8 cellular contexts compared by ENCODE assay signal in genomic region chr1:29120955-29121485, GRCh38. TPM values are rescaled to one million over a fixed set of nuclear protein-coding genes. Genes with fewer than 3 reads are reported as not detected.
DNase-seq lines count a peak whose midpoint lies in the region; ATAC-seq and TF ChIP-seq lines count a peak whose summit lies in the region.

No MANE protein-coding gene starts in this region.

- intact Hi-C loops in activated B cell treated with CpG ODN at 0.5 μM for 24 hours (cut with micrococcal nuclease) (loop anchor here (1.0 kb wide), 2 partner anchors 82 to 239 kb away; no protein-coding TSS in a partner anchor), mucosa of descending colon (cut with DNase I, micrococcal nuclease) (loop anchor here in 1 of 2 donors (10.0 kb wide), 1 partner anchor 54 kb away; no protein-coding TSS in a partner anchor)

- H3K36me3 ChIP-seq in mucosa of descending colon (ENCODE audit: low read depth) = no peaks in the 10 kb centered on the region

- DNase-seq in AG08395 (ENCODE audit: low spot score) = peak; percentile 28
- DNase-seq in HUDEP-2 (lab: John Stamatoyannopoulos, UW; ENCODE audit: unreplicated experiment in 76 of 76) = peak in 63 of 76 experiments; percentile 3 to 79 (median 53)
- peak; percentile 60 for DNase-seq in activated B cell treated with CpG ODN at 0.5 μM for 24 hours
- peak; percentile 47 for DNase-seq in choroid plexus epithelial cell (ENCODE audit: low read depth)
- peak; percentile 66 to 75 (median 67) for DNase-seq in mucosa of descending colon
- peak; percentile 31 to 57 (median 44) for DNase-seq in stimulated activated naive CD4-positive, alpha-beta T cell (lab: John Stamatoyannopoulos, UW)
- no peak for DNase-seq in pons (ENCODE audit: low spot score)

- H3K9me3 ChIP-seq in mucosa of descending colon = no peaks in the 10 kb centered on the region

- CTCF ChIA-PET in activated B cell treated with CpG ODN at 0.5 μM for 24 hours (lab: Charles Lee) = interaction anchor here (0.8 to 1.9 kb wide), 3 partner anchors 76 to 244 kb away, joined by 4 to 7 read pairs (median 5); no protein-coding TSS in a partner anchor

- TF ChIP-seq CTCF in activated B cell treated with CpG ODN at 0.5 μM for 24 hours (IDR thresholded peaks at IDR 0.05) (no peak), choroid plexus epithelial cell (conservative IDR thresholded peaks at IDR 0.05; ENCODE audit: low read depth, low read length) (peak; percentile 40), mucosa of descending colon (IDR thresholded peaks at IDR 0.05) (peak; percentile 45)

- H3K27ac Mint-ChIP-seq in activated B cell treated with CpG ODN at 0.5 μM for 24 hours = no peak overlapping the region

- H3K4me1 ChIP-seq in mucosa of descending colon (ENCODE audit: low read depth) = peaks cover 34% of the 10 kb centered on the region

- H3K27me3 Mint-ChIP-seq in activated B cell treated with CpG ODN at 0.5 μM for 24 hours = peaks cover 10% of the 10 kb centered on the region

- peaks cover 34% of the 10 kb centered on the region for H3K36me3 Mint-ChIP-seq in activated B cell treated with CpG ODN at 0.5 μM for 24 hours (ENCODE audit: low read depth)

- no peak overlapping the region for H3K4me3 Mint-ChIP-seq in activated B cell treated with CpG ODN at 0.5 μM for 24 hours

- H3K4me3 ChIP-seq in choroid plexus epithelial cell (ENCODE audit: low read depth, low read length) (no peak overlapping the region), mucosa of descending colon (no peak overlapping the region)

- peak; percentile 73 for ATAC-seq in activated B cell treated with CpG ODN at 0.5 μM for 24 hours (ENCODE audit: low read depth)
- peak; percentile 69 for ATAC-seq in mucosa of descending colon
- no peak for ATAC-seq in HG03439 (IDR thresholded peaks at IDR 0.05; ENCODE audit: unreplicated experiment)

- H3K4me1 Mint-ChIP-seq in activated B cell treated with CpG ODN at 0.5 μM for 24 hours = peaks cover 19% of the 10 kb centered on the region

- POLR2A ChIA-PET in activated B cell treated with CpG ODN at 0.5 μM for 24 hours (lab: Charles Lee) = interaction anchor here (0.6 kb wide), 1 partner anchor 335 kb away, joined by 3 read pairs; no protein-coding TSS in a partner anchor

- no peaks in the 10 kb centered on the region for H3K9me3 Mint-ChIP-seq in activated B cell treated with CpG ODN at 0.5 μM for 24 hours

RNA-seq across cellular contexts. Expression of gene TMEM200B, which starts 2.7 kb away (rescaled TPM):
- not detected in 2 replicates for total RNA-seq in activated B cell treated with CpG ODN at 0.5 μM for 24 hours
- total RNA-seq in mucosa of descending colon = 10 to 100 TPM in 1 of 3 donors, 1 to 10 TPM in 1, under 1 TPM in 1; 0.90 to 33.9 (median 3.9) TPM
